ENCODE assay signal across 9 cellular contexts in the genomic region with DNA sequence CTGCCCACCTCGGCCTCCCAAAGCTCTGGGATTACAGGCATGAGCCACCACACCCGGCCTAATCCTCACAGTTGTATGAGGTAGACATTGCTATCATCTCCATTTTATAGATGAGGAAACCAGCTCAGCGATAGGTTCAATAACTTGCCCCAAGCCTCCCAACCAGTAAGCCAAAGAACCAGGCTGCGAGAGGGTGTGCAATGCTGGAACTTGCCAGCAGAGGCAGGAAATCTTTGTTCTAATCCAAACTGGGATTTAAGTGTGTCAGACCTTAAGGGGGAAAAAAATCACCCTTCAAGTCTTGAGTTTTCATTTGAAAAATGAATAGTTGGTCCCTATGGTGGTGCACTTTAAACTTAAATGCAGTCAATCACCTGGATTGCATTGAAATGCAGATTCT. TPM values are rescaled to one million over a fixed set of nuclear protein-coding genes. Genes with fewer than 3 reads are reported as not detected.
A peak's percentile ranks its signal among the peaks of the same experiment; 100 is the strongest.
DNase-seq lines count a peak whose midpoint lies in the region; ATAC-seq and TF ChIP-seq lines count a peak whose summit lies in the region.
"Had no signal": no experiment of that assay in that cellular context is flagged by ENCODE, and none has a peak within 500 bp of the region (broad histone marks: within the 10 kb centered on the region; RNA-seq: fewer than 3 reads in every experiment).

No MANE protein-coding gene starts in this region.

- peak; percentile 21 for DNase-seq in SIG-M5 treated with dmso at 0.1 percent for 504 hours (lab: John Stamatoyannopoulos, UW; ENCODE audit: unreplicated experiment)
- DNase-seq in SIG-M5 (lab: John Stamatoyannopoulos, UW): no peak
- DNase-seq in RPMI7951 (ENCODE audit: low read depth): peak; percentile 28
- DNase-seq in fibroblast of the aortic adventitia (ENCODE audit: low read depth): peak; percentile 68
- DNase-seq in sigmoid colon: no peak
- no peak for DNase-seq in NCI-H345 (lab: John Stamatoyannopoulos, UW)
- no peak for DNase-seq in activated CD4-positive, alpha-beta T cell treated with anti-CD3 and anti-CD28 coated beads, Interleukin-2, amount 10 ng/mL, durations not matched to agents 7 days and 5 days
- DNase-seq: activated B cell treated with CpG ODN at 0.5 μM for 24 hours had no signal

- TF ChIP-seq EP300 in sigmoid colon (IDR thresholded peaks at IDR 0.05): no peak

- no peaks in the 10 kb centered on the region for H3K36me3 ChIP-seq in sigmoid colon

- CTCF ChIA-PET in activated CD4-positive, alpha-beta T cell treated with anti-CD3 and anti-CD28 coated beads, Interleukin-2, amount 10 ng/mL, durations not matched to agents 7 days and 5 days (lab: Charles Lee): interaction anchor here (0.6 to 2.9 kb wide), 11 partner anchors 10 to 366 kb away, joined by 3 to 14 read pairs (median 3); a partner anchor contains a TSS

- ATAC-seq in GM21786 (IDR thresholded peaks at IDR 0.05; ENCODE audit: unreplicated experiment): no peak

- WGBS in sigmoid colon, 2 donors: 38 to 71% methylated on average over 4 of the region's 4 CpGs

- H3K9me3 Mint-ChIP-seq in activated CD4-positive, alpha-beta T cell treated with anti-CD3 and anti-CD28 coated beads, Interleukin-2, amount 10 ng/mL, durations not matched to agents 7 days and 5 days: no peaks in the 10 kb centered on the region
- H3K9me3 Mint-ChIP-seq: activated B cell treated with CpG ODN at 0.5 μM for 24 hours had no signal

- POLR2A ChIA-PET in activated CD4-positive, alpha-beta T cell treated with anti-CD3 and anti-CD28 coated beads, Interleukin-2, amount 10 ng/mL, durations not matched to agents 7 days and 5 days (lab: Charles Lee): no interaction called here

- no peak overlapping the region for H3K27ac Mint-ChIP-seq in activated CD4-positive, alpha-beta T cell treated with anti-CD3 and anti-CD28 coated beads, Interleukin-2, amount 10 ng/mL, durations not matched to agents 7 days and 5 days
- H3K27ac Mint-ChIP-seq: activated B cell treated with CpG ODN at 0.5 μM for 24 hours had no signal

- TF ChIP-seq CTCF in fibroblast of the aortic adventitia (IDR thresholded peaks at IDR 0.05; ENCODE audit: insufficient read depth, low read length): peak; percentile 80
- peak in 3 of 4 experiments; percentile 22 to 39 (median 36) for TF ChIP-seq CTCF in sigmoid colon (IDR thresholded peaks at IDR 0.05)

- H3K4me3 ChIP-seq in fibroblast of the aortic adventitia (ENCODE audit: low read depth, low read length): no peak overlapping the region
- H3K4me3 ChIP-seq in sigmoid colon: no peak overlapping the region

- H3K27me3 Mint-ChIP-seq in activated CD4-positive, alpha-beta T cell treated with anti-CD3 and anti-CD28 coated beads, Interleukin-2, amount 10 ng/mL, durations not matched to agents 7 days and 5 days: peaks cover 4% of the 10 kb centered on the region
- H3K27me3 Mint-ChIP-seq: activated B cell treated with CpG ODN at 0.5 μM for 24 hours had no signal

- no peak overlapping the region for H3K4me3 Mint-ChIP-seq in activated CD4-positive, alpha-beta T cell treated with anti-CD3 and anti-CD28 coated beads, Interleukin-2, amount 10 ng/mL, durations not matched to agents 7 days and 5 days
- H3K4me3 Mint-ChIP-seq: activated B cell treated with CpG ODN at 0.5 μM for 24 hours had no signal

- peaks cover 0 to 9% (median 7%) of the 10 kb centered on the region in 4 donors for H3K4me1 ChIP-seq in sigmoid colon

- H3K36me3 Mint-ChIP-seq in activated CD4-positive, alpha-beta T cell treated with anti-CD3 and anti-CD28 coated beads, Interleukin-2, amount 10 ng/mL, durations not matched to agents 7 days and 5 days (ENCODE audit: low read depth): no peaks in the 10 kb centered on the region

- intact Hi-C loops in sigmoid colon (cut with DNase I): loop anchor here (2.0 to 5.0 kb wide), 6 partner anchors 39 to 384 kb away; a partner anchor contains a TSS

- TF ChIP-seq POLR2A in sigmoid colon (IDR thresholded peaks at IDR 0.05): no peak

- no peaks in the 10 kb centered on the region for H3K27me3 ChIP-seq in sigmoid colon

- H3K4me1 Mint-ChIP-seq in activated CD4-positive, alpha-beta T cell treated with anti-CD3 and anti-CD28 coated beads, Interleukin-2, amount 10 ng/mL, durations not matched to agents 7 days and 5 days: no peaks in the 10 kb centered on the region
- H3K4me1 Mint-ChIP-seq: activated B cell treated with CpG ODN at 0.5 μM for 24 hours had no signal

- H3K27ac ChIP-seq in sigmoid colon: peak overlapping the region in 1 of 4 donors; percentile 45

- H3K9me3 ChIP-seq in sigmoid colon: no peaks in the 10 kb centered on the region

RNA-seq across cellular contexts. Expression of a gene that starts 20.1 kb away (rescaled TPM):
- 25.3 and 25.7 TPM in 2 replicates for total RNA-seq in RPMI7951 (2014; rRNA removed; shearing (Covaris generic))
- total RNA-seq in fibroblast of the aortic adventitia (ENCODE audit: low replicate concordance): 24.9 and 49.0 TPM in 2 replicates
- 10 to 100 TPM in 3 of 4 donors, 1 to 10 TPM in 1; 10.0 to 14.7 (median 12.9) TPM for total RNA-seq in sigmoid colon
- 1 to 10 TPM; 3.0 to 7.9 (median 3.9) TPM for polyA plus RNA-seq in sigmoid colon
- total RNA-seq in activated CD4-positive, alpha-beta T cell treated with anti-CD3 and anti-CD28 coated beads, Interleukin-2, amount 10 ng/mL, durations not matched to agents 7 days and 5 days: 10 to 100 TPM; 18.9 to 21.3 TPM

Comparison
In these comparisons a context has a peak if more than half of its experiments do, and no peak if none do; other contexts are left out.
1. DNase-seq: peak in SIG-M5 treated with dmso at 0.1 percent for 504 hours (single experiment), RPMI7951 (single experiment) and fibroblast of the aortic adventitia (single experiment); none in SIG-M5 (single experiment), sigmoid colon (single experiment), NCI-H345 (single experiment) and activated CD4-positive, alpha-beta T cell treated with anti-CD3 and anti-CD28 coated beads, Interleukin-2, amount 10 ng/mL, durations not matched to agents 7 days and 5 days (single experiment).